ENCODE assay signal across 12 cellular contexts in genomic region chr10:95987685-95988426, GRCh38. TPM values are rescaled to one million over a fixed set of nuclear protein-coding genes. Genes with fewer than 3 reads are reported as not detected.
DNase-seq lines count a peak whose midpoint lies in the region; ATAC-seq and TF ChIP-seq lines count a peak whose summit lies in the region.
"Had no signal": no experiment of that assay in that cellular context is flagged by ENCODE, and none has a peak within 500 bp of the region (broad histone marks: within the 10 kb centered on the region; RNA-seq: fewer than 3 reads in every experiment).

No MANE protein-coding gene starts in this region.

- no peaks in the 10 kb centered on the region for H4K20me1 ChIP-seq in SU-DHL-6 (ENCODE audit: low read depth, low read length)

- ATAC-seq in GM18861 (IDR thresholded peaks at IDR 0.05; ENCODE audit: unreplicated experiment) (peak; percentile 90), GM21515 (IDR thresholded peaks at IDR 0.05; ENCODE audit: unreplicated experiment) (peak; percentile 90), HG03064 (IDR thresholded peaks at IDR 0.05; ENCODE audit: low read depth, unreplicated experiment) (peak; percentile 91), HG03135 (IDR thresholded peaks at IDR 0.05; ENCODE audit: unreplicated experiment) (no peak), mucosa of descending colon (no peak)

- H3K4me3 ChIP-seq in SU-DHL-6 (ENCODE audit: insufficient read depth, low read length, poor library complexity, severe bottlenecking) (peak overlapping the region; percentile 19), mucosa of descending colon (no peak overlapping the region)

- no peaks in the 10 kb centered on the region; the same call in 1 of the 2 replicates for H3F3A ChIP-seq in SU-DHL-6 (ENCODE audit: insufficient read depth)

- peak overlapping the region; percentile 59 for H2AFZ ChIP-seq in SU-DHL-6 (ENCODE audit: low read depth, low read length, severe bottlenecking)

- no peaks in the 10 kb centered on the region for H3K79me2 ChIP-seq in SU-DHL-6 (ENCODE audit: insufficient read depth, low read length)

- H3K27ac ChIP-seq in SU-DHL-6 (ENCODE audit: low read depth, low read length): peak overlapping the region; percentile 30; the same call in 1 of the 2 replicates
- H3K27ac ChIP-seq: epithelial cell of prostate had no signal

- H3K27me3 ChIP-seq in SU-DHL-6 (ENCODE audit: low read length): no peaks in the 10 kb centered on the region

- intact Hi-C loops in mucosa of descending colon (cut with DNase I, micrococcal nuclease): no loop called here

- no peak for TF ChIP-seq CTCF in SU-DHL-6 (IDR thresholded peaks at IDR 0.05; ENCODE audit: insufficient read depth, low read length, poor library complexity, severe bottlenecking)
- no peak for TF ChIP-seq CTCF in mucosa of descending colon (IDR thresholded peaks at IDR 0.05)

- H3K36me3 ChIP-seq in SU-DHL-6 (ENCODE audit: low read length) (no peaks in the 10 kb centered on the region), mucosa of descending colon (ENCODE audit: low read depth) (no peaks in the 10 kb centered on the region)

- no peaks in the 10 kb centered on the region for H3K4me1 ChIP-seq in mucosa of descending colon (ENCODE audit: low read depth)

- peak overlapping the region; percentile 38 for H3K9ac ChIP-seq in SU-DHL-6 (ENCODE audit: low read length)

- peak overlapping the region; percentile 68 for H3K4me2 ChIP-seq in SU-DHL-6 (ENCODE audit: low read depth, low read length, poor library complexity, severe bottlenecking)

- no peaks in the 10 kb centered on the region for H3K9me2 ChIP-seq in SU-DHL-6 (replicated peaks; ENCODE audit: insufficient read depth, low read length)

- H3K9me3 ChIP-seq in SU-DHL-6 (ENCODE audit: insufficient read depth, low read length) (no peaks in the 10 kb centered on the region), mucosa of descending colon (no peaks in the 10 kb centered on the region)

- DNase-seq in mucosa of descending colon (no peak), DMS153 treated with DMSO at 0.1 percent for 48 hours (lab: John Stamatoyannopoulos, UW; ENCODE audit: unreplicated experiment) (no peak)
- DNase-seq: activated CD4-positive, alpha-beta T cell treated with anti-CD3 and anti-CD28 coated beads, Interleukin-2, amount 10 ng/mL, durations not matched to agents 7 days and 5 days; NCI-H1417 treated with DMSO at 0.1 percent for 48 hours; NCI-H774; nucleus accumbens had no signal

RNA-seq across cellular contexts. Expression of gene CCNJ, which starts 55.5 kb away (rescaled TPM):
- 1 to 10 TPM; 6.0 to 7.8 (median 6.9) TPM for total RNA-seq in mucosa of descending colon

Comparison
In these comparisons a context has a peak if more than half of its experiments do, and no peak if none do; other contexts are left out.
1. ATAC-seq: peak in GM18861 (single experiment), GM21515 (single experiment) and HG03064 (single experiment); none in HG03135 (single experiment) and mucosa of descending colon (single experiment).